ENCODE assay signal across 8 cellular contexts in genomic region chr16:81261049-81261648, GRCh38. TPM values are rescaled to one million over a fixed set of nuclear protein-coding genes. Genes with fewer than 3 reads are reported as not detected.
DNase-seq lines count a peak whose midpoint lies in the region; ATAC-seq and TF ChIP-seq lines count a peak whose summit lies in the region.

No MANE protein-coding gene starts in this region.

- H3K27ac ChIP-seq in CD4-positive, alpha-beta memory T cell (ENCODE audit: low read depth, low read length): no peak overlapping the region
- H3K27ac ChIP-seq in Karpas-422 (ENCODE audit: low read length) (no peak overlapping the region), lung (ENCODE audit: low read depth in 1 of 2, low read length in 1 of 2) (no peak overlapping the region)

- H3K27me3 ChIP-seq in CD4-positive, alpha-beta memory T cell (ENCODE audit: insufficient read depth, low read length): no peaks in the 10 kb centered on the region
- H3K27me3 ChIP-seq in Karpas-422 (ENCODE audit: low read length): no peaks in the 10 kb centered on the region
- no peaks in the 10 kb centered on the region for H3K27me3 ChIP-seq in lung (ENCODE audit: control insufficient read depth, insufficient read depth)

- WGBS in lung, 2 donors: 75 to 79% methylated on average over 11 of the region's 11 CpGs

- H3K4me1 ChIP-seq in CD4-positive, alpha-beta memory T cell (ENCODE audit: insufficient read depth, low read length): no peaks in the 10 kb centered on the region
- H3K4me1 ChIP-seq in Karpas-422 (ENCODE audit: low read length) (no peaks in the 10 kb centered on the region), lung (ENCODE audit: control insufficient read depth in 2 of 2, insufficient read depth in 2 of 2, low read length in 2 of 2) (no peaks in the 10 kb centered on the region)

- H3K4me3 ChIP-seq in CD4-positive, alpha-beta memory T cell (ENCODE audit: low read length in 2 of 2): no peak overlapping the region
- H3K4me3 ChIP-seq in Karpas-422 (ENCODE audit: low read length) (no peak overlapping the region), lung (no peak overlapping the region)

- ATAC-seq in lung (ENCODE audit: insufficient read depth, low FRiP score): no peak

- no peaks in the 10 kb centered on the region for H3K36me3 ChIP-seq in CD4-positive, alpha-beta memory T cell (ENCODE audit: insufficient read depth, low read length)
- H3K36me3 ChIP-seq in Karpas-422 (ENCODE audit: insufficient read depth, low read length) (no peaks in the 10 kb centered on the region), lung (ENCODE audit: control insufficient read depth in 2 of 2, insufficient read depth in 2 of 2, low read length in 2 of 2) (no peaks in the 10 kb centered on the region)

- H3K4me1 Mint-ChIP-seq in CD4-positive, alpha-beta memory T cell: peaks cover 0 to 3% (median under 1%) of the 10 kb centered on the region in 4 donors
- H3K4me1 Mint-ChIP-seq in activated naive CD4-positive, alpha-beta T cell treated with anti-CD3 and anti-CD28 coated beads for 36 hours (ENCODE audit: low read depth): no peaks in the 10 kb centered on the region

- no peaks in the 10 kb centered on the region for H3K9me3 ChIP-seq in CD4-positive, alpha-beta memory T cell (ENCODE audit: control insufficient read depth in 1 of 2, low read length in 2 of 2)
- 0 out of 2 replicates have a peak, but pooled peaks cover 3% of the 10 kb centered on the region for H3K9me3 ChIP-seq in Karpas-422 (ENCODE audit: low read length)
- no peaks in the 10 kb centered on the region for H3K9me3 ChIP-seq in lung (ENCODE audit: control insufficient read depth in 2 of 2, insufficient read depth in 1 of 2, low read length in 1 of 2)

- CTCF ChIA-PET in CD4-positive, alpha-beta memory T cell (lab: Charles Lee; ENCODE audit: partially characterized antibody): interaction anchor here (0.5 to 2.4 kb wide), 15 partner anchors 9 to 490 kb away, joined by 3 to 16 read pairs (median 3); no protein-coding TSS in a partner anchor
- CTCF ChIA-PET in activated naive CD4-positive, alpha-beta T cell treated with anti-CD3 and anti-CD28 coated beads for 36 hours (lab: Charles Lee): interaction anchor here (0.6 to 2.0 kb wide), 13 partner anchors 9 to 477 kb away, joined by 3 to 14 read pairs (median 3); no protein-coding TSS in a partner anchor

- H3K27ac Mint-ChIP-seq in CD4-positive, alpha-beta memory T cell: no peak overlapping the region
- no peak overlapping the region for H3K27ac Mint-ChIP-seq in activated naive CD4-positive, alpha-beta T cell treated with anti-CD3 and anti-CD28 coated beads for 36 hours

- no peaks in the 10 kb centered on the region for H4K20me1 ChIP-seq in Karpas-422 (ENCODE audit: insufficient read depth, low read depth, low read length)

- H3K4me2 ChIP-seq in Karpas-422 (ENCODE audit: low read depth, low read length, poor library complexity, severe bottlenecking): no peak overlapping the region

- no peak overlapping the region for H3K4me3 Mint-ChIP-seq in CD4-positive, alpha-beta memory T cell
- H3K4me3 Mint-ChIP-seq in activated naive CD4-positive, alpha-beta T cell treated with anti-CD3 and anti-CD28 coated beads for 36 hours: no peak overlapping the region

- H2AFZ ChIP-seq in Karpas-422 (ENCODE audit: low read length): no peak overlapping the region

- H3K36me3 Mint-ChIP-seq in CD4-positive, alpha-beta memory T cell: no peaks in the 10 kb centered on the region
- no peaks in the 10 kb centered on the region for H3K36me3 Mint-ChIP-seq in activated naive CD4-positive, alpha-beta T cell treated with anti-CD3 and anti-CD28 coated beads for 36 hours (ENCODE audit: low read depth)

- DNase-seq in CD4-positive, alpha-beta memory T cell: peak in 3 of 5 donors; percentile 3 to 24 (median 9)
- DNase-seq in Karpas-422 (peak; percentile 70), lung (ENCODE audit: low spot score) (no peak), epidermal melanocyte (ENCODE audit: insufficient read length, low spot score) (no peak), NCI-H345 treated with DMSO at 0.1 percent for 48 hours (lab: John Stamatoyannopoulos, UW; ENCODE audit: unreplicated experiment) (no peak), C1 segment of cervical spinal cord (lab: John Stamatoyannopoulos, UW) (no peak)
- DNase-seq in activated naive CD4-positive, alpha-beta T cell treated with anti-CD3 and anti-CD28 coated beads for 36 hours: peak; percentile 45
- no peak for DNase-seq in stimulated activated naive CD4-positive, alpha-beta T cell treated with Interleukin-2 at 50 U/mL for 16 hours (lab: John Stamatoyannopoulos, UW)

- peak; percentile 23 for TF ChIP-seq CTCF in lung (IDR thresholded peaks at IDR 0.05; ENCODE audit: control extremely low read depth, extremely low read depth)

- H3K9me3 Mint-ChIP-seq in CD4-positive, alpha-beta memory T cell: peaks cover 0 to 3% (median 0%) of the 10 kb centered on the region in 8 donors
- H3K9me3 Mint-ChIP-seq in activated naive CD4-positive, alpha-beta T cell treated with anti-CD3 and anti-CD28 coated beads for 36 hours: no peaks in the 10 kb centered on the region

- H3K9ac ChIP-seq in Karpas-422 (ENCODE audit: low read length): no peak overlapping the region

- intact Hi-C loops in CD4-positive, alpha-beta memory T cell (cut with micrococcal nuclease): no loop called here
- intact Hi-C loops in activated naive CD4-positive, alpha-beta T cell treated with anti-CD3 and anti-CD28 coated beads for 36 hours (cut with micrococcal nuclease): loop anchor here (1.0 to 2.0 kb wide), 3 partner anchors 54 to 477 kb away; partner anchors contain the start of gene GAN

- peaks cover 1 to 2% of the 10 kb centered on the region in 2 donors for H3K27me3 Mint-ChIP-seq in CD4-positive, alpha-beta memory T cell
- H3K27me3 Mint-ChIP-seq in activated naive CD4-positive, alpha-beta T cell treated with anti-CD3 and anti-CD28 coated beads for 36 hours (ENCODE audit: low read depth): no peaks in the 10 kb centered on the region

- no peaks in the 10 kb centered on the region for H3K79me2 ChIP-seq in Karpas-422 (ENCODE audit: low read length)

- POLR2A ChIA-PET in CD4-positive, alpha-beta memory T cell (lab: Charles Lee; ENCODE audit: partially characterized antibody): no interaction called here

- no peaks in the 10 kb centered on the region for H3K9me2 ChIP-seq in Karpas-422 (replicated peaks; ENCODE audit: insufficient read depth, low read length)

RNA-seq across cellular contexts. Expression of gene BCO1, which starts 22.7 kb away (rescaled TPM):
- not detected for total RNA-seq in CD4-positive, alpha-beta memory T cell
- not detected for polyA plus RNA-seq in CD4-positive, alpha-beta memory T cell
- total RNA-seq in Karpas-422 (2014; rRNA removed; shearing (Covaris generic); ENCODE audit: low replicate concordance): not detected in 2 replicates
- not detected for total RNA-seq in activated naive CD4-positive, alpha-beta T cell treated with anti-CD3 and anti-CD28 coated beads for 36 hours
- under 1 TPM; 0.21 to 0.77 TPM for total RNA-seq in lung
- polyA plus RNA-seq in lung: under 1 TPM; 0.06 to 0.24 TPM

RNA-seq across cellular contexts. Expression of gene GAN, which starts 53.6 kb away (rescaled TPM):
- 10 to 100 TPM in 1 of 2 experiments, 1 to 10 TPM in 1; 9.5 to 10.8 TPM for total RNA-seq in CD4-positive, alpha-beta memory T cell
- 1 to 10 TPM in 1 of 2 donors, under 1 TPM in 1; 0.97 to 2.8 TPM for polyA plus RNA-seq in CD4-positive, alpha-beta memory T cell
- total RNA-seq in Karpas-422 (2014; rRNA removed; shearing (Covaris generic); ENCODE audit: low replicate concordance): 5.3 and 9.6 TPM in 2 replicates
- total RNA-seq in activated naive CD4-positive, alpha-beta T cell treated with anti-CD3 and anti-CD28 coated beads for 36 hours: 10 to 100 TPM; 10.6 to 11.3 TPM
- total RNA-seq in lung: 1 to 10 TPM; 7.4 to 9.0 TPM
- polyA plus RNA-seq in lung: 1 to 10 TPM in 1 of 2 donors, under 1 TPM in 1; 0.76 to 1.4 TPM

Comparison
In these comparisons a context has a peak if more than half of its experiments do, and no peak if none do; other contexts are left out.
1. DNase-seq: peak in CD4-positive, alpha-beta memory T cell (3 of 5), Karpas-422 (single experiment) and activated naive CD4-positive, alpha-beta T cell treated with anti-CD3 and anti-CD28 coated beads for 36 hours (single experiment); none in lung (single experiment), epidermal melanocyte (single experiment), NCI-H345 treated with DMSO at 0.1 percent for 48 hours (single experiment), C1 segment of cervical spinal cord (0 of 14) and stimulated activated naive CD4-positive, alpha-beta T cell treated with Interleukin-2 at 50 U/mL for 16 hours (single experiment).